In genomic region chr16:9791566-9791965, GRCh38 we compare ENCODE assay signal across 31 cellular contexts.
"Had no signal": no experiment of that assay in that cellular context is flagged by ENCODE, and none has a peak within 500 bp of the region (broad histone marks: within the 10 kb centered on the region; RNA-seq: fewer than 3 reads in every experiment).

No MANE protein-coding gene starts in this region.

- H3K4me3 Mint-ChIP-seq: activated B cell treated with CpG ODN at 0.5 μM for 24 hours; activated CD8-positive, alpha-beta T cell treated with anti-CD3 and anti-CD28 coated beads for 36 hours; activated naive CD4-positive, alpha-beta T cell treated with anti-CD3 and anti-CD28 coated beads for 36 hours; activated naive CD4-positive, alpha-beta T cell treated with anti-CD3 and anti-CD28 coated beads, Interleukin-2, amount 50 U/mL, for 24 hours; activated naive CD8-positive, alpha-beta T cell treated with anti-CD3 and anti-CD28 coated beads for 36 hours; activated naive CD8-positive, alpha-beta T cell treated with anti-CD3 and anti-CD28 coated beads, Interleukin-2, amount 50 U/mL, for 24 hours; activated T-cell treated with anti-CD3 and anti-CD28 coated beads, Interleukin-2, amount 50 U/mL, for 4 hours; dendritic cell treated with granulocyte-macrophage colony-stimulating factor and Interleukin-4, amounts not matched to agents 40 ng/mL and 50 ng/mL, for 4 days; endodermal cell; T-helper 17 cell; T-helper 2 cell treated with Interferon-gamma antibody and Interleukin-4, amounts not matched to agents 5 μg/mL and 100 μg/mL, for 36 hours had no signal

- H3K27ac Mint-ChIP-seq: activated B cell treated with CpG ODN at 0.5 μM for 24 hours; activated CD8-positive, alpha-beta T cell treated with anti-CD3 and anti-CD28 coated beads for 36 hours; activated naive CD4-positive, alpha-beta T cell treated with anti-CD3 and anti-CD28 coated beads for 36 hours; activated naive CD4-positive, alpha-beta T cell treated with anti-CD3 and anti-CD28 coated beads, Interleukin-2, amount 50 U/mL, for 24 hours; activated naive CD8-positive, alpha-beta T cell treated with anti-CD3 and anti-CD28 coated beads for 36 hours; activated naive CD8-positive, alpha-beta T cell treated with anti-CD3 and anti-CD28 coated beads, Interleukin-2, amount 50 U/mL, for 24 hours; activated T-helper 2 cell treated with anti-CD3 and anti-CD28 coated beads, Interferon-gamma antibody, Interleukin-2, Interleukin-4, amounts not matched to agents 10 μg/mL and 5 μg/mL and 100 μg/mL, durations not matched to agents 14 hours and 24 hours and 36 hours; dendritic cell treated with granulocyte-macrophage colony-stimulating factor and Interleukin-4, amounts not matched to agents 40 ng/mL and 50 ng/mL, for 4 days; endodermal cell; T-helper 17 cell; T-helper 2 cell treated with Interferon-gamma antibody and Interleukin-4, amounts not matched to agents 5 μg/mL and 100 μg/mL, for 36 hours had no signal

- H3K27me3 Mint-ChIP-seq: activated naive CD8-positive, alpha-beta T cell treated with anti-CD3 and anti-CD28 coated beads for 36 hours; dendritic cell treated with granulocyte-macrophage colony-stimulating factor and Interleukin-4, amounts not matched to agents 40 ng/mL and 50 ng/mL, for 4 days; T-helper 17 cell had no signal

- H3K9me3 Mint-ChIP-seq: activated B cell treated with CpG ODN at 0.5 μM for 24 hours; activated CD8-positive, alpha-beta T cell treated with anti-CD3 and anti-CD28 coated beads for 36 hours; activated naive CD8-positive, alpha-beta T cell treated with anti-CD3 and anti-CD28 coated beads for 36 hours; dendritic cell treated with granulocyte-macrophage colony-stimulating factor and Interleukin-4, amounts not matched to agents 40 ng/mL and 50 ng/mL, for 4 days; endodermal cell had no signal

- DNase-seq: activated B cell treated with CpG ODN at 0.5 μM for 24 hours; activated CD4-positive, alpha-beta T cell treated with anti-CD3 and anti-CD28 coated beads for 48 hours; activated CD4-positive, alpha-beta T cell treated with anti-CD3 and anti-CD28 coated beads, Interleukin-2, amount 50 U/mL, for 1 hour; activated CD4-positive, alpha-beta T cell treated with anti-CD3 and anti-CD28 coated beads, Interleukin-2, amount 50 U/mL, for 48 hours; activated CD8-positive, alpha-beta memory T cell treated with anti-CD3 and anti-CD28 coated beads for 24 hours; activated CD8-positive, alpha-beta T cell treated with anti-CD3 and anti-CD28 coated beads for 36 hours; activated effector memory CD4-positive, alpha-beta T cell treated with anti-CD3 and anti-CD28 coated beads, Interleukin-2, amount 50 U/mL, for 16 hours; activated naive CD4-positive, alpha-beta T cell treated with anti-CD3 and anti-CD28 coated beads for 36 hours; activated naive CD8-positive, alpha-beta T cell treated with anti-CD3 and anti-CD28 coated beads for 36 hours; activated naive CD8-positive, alpha-beta T cell treated with anti-CD3 and anti-CD28 coated beads, Interleukin-2, amount 50 U/mL, for 24 hours; activated T-cell treated with anti-CD3 and anti-CD28 coated beads, Interleukin-2, amount 50 U/mL, for 4 hours; adrenal gland; aorta; body of pancreas; cerebellar nuclear complex; dorsolateral prefrontal cortex; effector memory CD4-positive, alpha-beta T cell; endodermal cell; erythroblast; foreskin keratinocyte; gastrocnemius medialis; heart right ventricle; T-helper 1 cell; T-helper 17 cell; T1000; WERI-Rb-1 had no signal

- ATAC-seq: activated CD4-positive, CD25-positive, alpha-beta regulatory T cell treated with anti-CD3 and anti-CD28 coated beads, Interleukin-2, amount 50 U/mL, for 24 hours; activated CD8-positive, alpha-beta T cell treated with anti-CD3 and anti-CD28 coated beads for 36 hours; activated naive CD8-positive, alpha-beta T cell treated with anti-CD3 and anti-CD28 coated beads, Interleukin-2, amount 50 U/mL, for 24 hours; activated T-cell treated with anti-CD3 and anti-CD28 coated beads, Interleukin-2, amount 50 U/mL, for 4 hours; body of pancreas; foreskin keratinocyte; gastrocnemius medialis; heart right ventricle; T-helper 17 cell had no signal

- H3K36me3 Mint-ChIP-seq: activated naive CD4-positive, alpha-beta T cell treated with anti-CD3 and anti-CD28 coated beads, Interleukin-2, amount 50 U/mL, for 24 hours; activated naive CD8-positive, alpha-beta T cell treated with anti-CD3 and anti-CD28 coated beads for 36 hours had no signal

- H3K4me1 Mint-ChIP-seq: activated B cell treated with CpG ODN at 0.5 μM for 24 hours; activated naive CD4-positive, alpha-beta T cell treated with anti-CD3 and anti-CD28 coated beads, Interleukin-2, amount 50 U/mL, for 24 hours; activated naive CD8-positive, alpha-beta T cell treated with anti-CD3 and anti-CD28 coated beads for 36 hours; activated naive CD8-positive, alpha-beta T cell treated with anti-CD3 and anti-CD28 coated beads, Interleukin-2, amount 50 U/mL, for 24 hours; endodermal cell; T-helper 17 cell had no signal
